ENCODE assay signal across 9 cellular contexts in genomic region chr17:45405250-45406086, GRCh38. TPM values are rescaled to one million over a fixed set of nuclear protein-coding genes. Genes with fewer than 3 reads are reported as not detected.
A peak's percentile ranks its signal among the peaks of the same experiment; 100 is the strongest.
DNase-seq lines count a peak whose midpoint lies in the region; TF ChIP-seq lines count a peak whose summit lies in the region.
"Had no signal": no experiment of that assay in that cellular context is flagged by ENCODE, and none has a peak within 500 bp of the region (broad histone marks: within the 10 kb centered on the region; RNA-seq: fewer than 3 reads in every experiment).

No MANE protein-coding gene starts in this region.

- no peak overlapping the region for H3K4me3 Mint-ChIP-seq in MCF 10A (ENCODE audit: unreplicated experiment)

- POLR2A ChIA-PET in MCF 10A (lab: Yijun Ruan, JAX) = no interaction called here

- H3K27ac ChIP-seq in iPS-18a (ENCODE audit: low read length) = no peak overlapping the region
- H3K27ac ChIP-seq in skeletal muscle tissue (ENCODE audit: low read depth, low read length) = no peak overlapping the region
- H3K27ac ChIP-seq: 22Rv1 had no signal

- peak; percentile 46 for DNase-seq in DMS53 (lab: John Stamatoyannopoulos, UW)
- DNase-seq in DMS53 treated with DMSO at 0.1 percent for 48 hours (lab: John Stamatoyannopoulos, UW; ENCODE audit: unreplicated experiment) = no peak
- peak; percentile 78 for DNase-seq in SK-N-DZ (ENCODE audit: low spot score)
- DNase-seq in D341Med (ENCODE audit: low spot score) = no peak
- no peak for DNase-seq in GM13976 (ENCODE audit: low spot score)
- no peak for DNase-seq in MCF 10A (ENCODE audit: unreplicated experiment)

- H3K4me3 ChIP-seq in iPS-18a (ENCODE audit: low read length) = peak overlapping the region; percentile 64
- peak overlapping the region in 2 of 3 donors; percentile 38 to 54 for H3K4me3 ChIP-seq in skeletal muscle tissue (ENCODE audit: low read length in 3 of 3)

- H3K9me3 ChIP-seq in iPS-18a (ENCODE audit: control insufficient read depth, low read depth, low read length) = no peaks in the 10 kb centered on the region
- no peaks in the 10 kb centered on the region for H3K9me3 ChIP-seq in skeletal muscle tissue (ENCODE audit: control insufficient read depth in 3 of 3, low read length in 3 of 3)

- H3K4me1 Mint-ChIP-seq in MCF 10A (ENCODE audit: insufficient read depth, unreplicated experiment) = peaks cover 6% of the 10 kb centered on the region

- no peaks in the 10 kb centered on the region for H3K27me3 Mint-ChIP-seq in MCF 10A (ENCODE audit: insufficient read depth, unreplicated experiment)

- TF ChIP-seq CTCF in GM13976 (IDR thresholded peaks at IDR 0.05; ENCODE audit: borderline replicate concordance, control extremely low read depth, extremely low read depth, insufficient read depth, missing control alignments) (no peak), MCF 10A (IDR thresholded peaks at IDR 0.05; ENCODE audit: unreplicated experiment) (no peak)

- no peak overlapping the region for H3K27ac Mint-ChIP-seq in MCF 10A (ENCODE audit: low read depth, unreplicated experiment)

- H3K27me3 ChIP-seq in iPS-18a (ENCODE audit: control insufficient read depth, insufficient read depth, low read length) = peaks cover 5% of the 10 kb centered on the region
- H3K27me3 ChIP-seq in skeletal muscle tissue (ENCODE audit: control insufficient read depth in 3 of 3, insufficient read depth in 3 of 3, low read length in 3 of 3) = peaks cover 0 to 5% (median 0%) of the 10 kb centered on the region in 3 donors

- H3K9ac ChIP-seq in iPS-18a (ENCODE audit: low read length) = peak overlapping the region; percentile 24
- peak overlapping the region in 1 of 3 donors; percentile 50 for H3K9ac ChIP-seq in skeletal muscle tissue (ENCODE audit: low read depth in 1 of 3, low read length in 3 of 3)

- peaks cover 19% of the 10 kb centered on the region for H3K36me3 Mint-ChIP-seq in MCF 10A (ENCODE audit: insufficient read depth, unreplicated experiment)

- intact Hi-C loops in MCF 10A (cut with micrococcal nuclease) = no loop called here

- no peaks in the 10 kb centered on the region for H3K9me3 Mint-ChIP-seq in MCF 10A (ENCODE audit: unreplicated experiment)

- BruUV-seq in MCF 10A (replicated peaks; lab: Mats Ljungman, UMichigan) = no TSS peak

- H3K36me3 ChIP-seq in iPS-18a (ENCODE audit: control insufficient read depth, low read depth, low read length) = no peaks in the 10 kb centered on the region
- peaks cover 3 to 7% (median 6%) of the 10 kb centered on the region in 3 donors for H3K36me3 ChIP-seq in skeletal muscle tissue (ENCODE audit: control insufficient read depth in 3 of 3, insufficient read depth in 3 of 3, low read length in 3 of 3)

- H3K4me1 ChIP-seq in iPS-18a (ENCODE audit: control insufficient read depth, low read depth, low read length) = peaks cover 3% of the 10 kb centered on the region
- peaks cover 8 to 12% (median 12%) of the 10 kb centered on the region in 3 donors for H3K4me1 ChIP-seq in skeletal muscle tissue (ENCODE audit: control insufficient read depth in 3 of 3, insufficient read depth in 3 of 3, low read length in 3 of 3)

- in situ Hi-C loops in GM13976 (cut with MboI; ENCODE audit: low sequenced_read_pairs, unreplicated experiment) = loop anchor here (25.0 kb wide), 1 partner anchor 432 kb away; the partner anchor contains the start of gene SPPL2C

- CTCF ChIA-PET in MCF 10A (lab: Yijun Ruan, JAX) = interaction anchor here (1.2 kb wide), 1 partner anchor 12 kb away, joined by 3 read pairs; no protein-coding TSS in a partner anchor

RNA-seq across cellular contexts. Expression of gene ARHGAP27, which starts 27.2 kb away (rescaled TPM):
- polyA plus RNA-seq in SK-N-DZ (2014; cell fraction: cytosol; rRNA removed) = 3.6 and 6.1 TPM in 2 replicates
- polyA plus RNA-seq in SK-N-DZ (2014; cell fraction: nucleus; rRNA removed) = 17.7 and 23.1 TPM in 2 replicates
- total RNA-seq in skeletal muscle tissue = 4.7 TPM
- 30.5 and 47.6 TPM in 2 replicates for total RNA-seq in MCF 10A (2022)

Comparison
In these comparisons a context has a peak if more than half of its experiments do, and no peak if none do; other contexts are left out.
1. DNase-seq: peak in DMS53 (single experiment) and SK-N-DZ (single experiment); none in DMS53 treated with DMSO at 0.1 percent for 48 hours (single experiment), D341Med (single experiment), GM13976 (single experiment) and MCF 10A (single experiment).